In genomic region chr11:67117667-67118058, GRCh38 we compare ENCODE assay signal across 8 cellular contexts. TPM values are rescaled to one million over a fixed set of nuclear protein-coding genes. Genes with fewer than 3 reads are reported as not detected.
DNase-seq lines count a peak whose midpoint lies in the region; ATAC-seq, FAIRE-seq and TF ChIP-seq lines count a peak whose summit lies in the region.

No MANE protein-coding gene starts in this region.

- H3K36me3 ChIP-seq in RWPE2 (ENCODE audit: low read depth) (peaks cover 16% of the 10 kb centered on the region), astrocyte (ENCODE audit: insufficient read depth, low read length) (no peaks in the 10 kb centered on the region)

- H3K9me3 Mint-ChIP-seq in astrocyte (ENCODE audit: unreplicated experiment) = no peaks in the 10 kb centered on the region

- no peak overlapping the region for H3K4me3 ChIP-seq in RWPE2 (ENCODE audit: severe bottlenecking)
- H3K4me3 ChIP-seq in astrocyte (ENCODE audit: insufficient read depth, low read depth, low read length) = no peak overlapping the region

- ATAC-seq in GM18505 (IDR thresholded peaks at IDR 0.05; ENCODE audit: unreplicated experiment) = peak; percentile 3
- ATAC-seq in RWPE2 (ENCODE audit: low read depth) = no peak
- no peak for ATAC-seq in GM18519 (IDR thresholded peaks at IDR 0.05; ENCODE audit: low FRiP score, unreplicated experiment)

- no peaks in the 10 kb centered on the region for H3K36me3 Mint-ChIP-seq in astrocyte (ENCODE audit: low read depth, unreplicated experiment)

- no peak for DNase-seq in RWPE2 (ENCODE audit: low spot score)
- DNase-seq in astrocyte (ENCODE audit: low read depth) = no peak
- peak; percentile 62 for DNase-seq in islet precursor cell
- DNase-seq in stimulated activated CD4-positive, alpha-beta T cell treated with anti-CD3 and anti-CD28 coated beads, Interleukin-15, amount 100 ng/mL, for 24 hours = peak; percentile 60
- DNase-seq in NCI-H2196 treated with DMSO at 0.1 percent for 48 hours (lab: John Stamatoyannopoulos, UW; ENCODE audit: unreplicated experiment) = no peak
- no peak for DNase-seq in kidney glomerular epithelial cell (lab: John Stamatoyannopoulos, UW)

- peak overlapping the region; percentile 80 for H3K4me2 ChIP-seq in astrocyte (ENCODE audit: low read length)

- H3K27me3 ChIP-seq in RWPE2 (ENCODE audit: insufficient read depth, poor library complexity, severe bottlenecking) = no peaks in the 10 kb centered on the region
- H3K27me3 ChIP-seq in astrocyte (ENCODE audit: insufficient read depth, low read length) = no peaks in the 10 kb centered on the region

- no peak for FAIRE-seq in astrocyte (lab: Jason Lieb, UNC)

- H3K9me3 ChIP-seq in RWPE2 (ENCODE audit: severe bottlenecking) = no peaks in the 10 kb centered on the region
- no peaks in the 10 kb centered on the region for H3K9me3 ChIP-seq in astrocyte (ENCODE audit: insufficient read depth, low read depth, low read length)

- H4K20me1 ChIP-seq in astrocyte (ENCODE audit: insufficient read depth, low read length) = peaks cover 29% of the 10 kb centered on the region

- peaks cover 2% of the 10 kb centered on the region for H3K4me1 Mint-ChIP-seq in astrocyte (ENCODE audit: low read depth, unreplicated experiment)

- peak overlapping the region; percentile 87 for H3K27ac Mint-ChIP-seq in astrocyte (ENCODE audit: unreplicated experiment)

- H3K79me2 ChIP-seq in astrocyte (ENCODE audit: insufficient read depth, low read length) = peaks cover 35% of the 10 kb centered on the region

- TF ChIP-seq POLR2A in GM18505 (IDR thresholded peaks at IDR 0.05; ENCODE audit: borderline replicate concordance, extremely low read depth, insufficient read depth, insufficient read length) = no peak

- H3K27ac ChIP-seq in RWPE2 (ENCODE audit: poor library complexity, severe bottlenecking) = peak overlapping the region; percentile 67
- no peak overlapping the region for H3K27ac ChIP-seq in astrocyte (ENCODE audit: low read depth, low read length)

- peak overlapping the region; percentile 33 for H3K9ac ChIP-seq in astrocyte (ENCODE audit: low read length)

- H3K4me1 ChIP-seq in RWPE2 (ENCODE audit: insufficient read depth, poor library complexity, severe bottlenecking) (peaks cover 9% of the 10 kb centered on the region), astrocyte (ENCODE audit: insufficient read depth, low read length) (peaks cover 5% of the 10 kb centered on the region)

- peak overlapping the region; percentile 77 for H3K4me3 Mint-ChIP-seq in astrocyte (ENCODE audit: unreplicated experiment)

- TF ChIP-seq CTCF in RWPE2 (IDR thresholded peaks at IDR 0.05; ENCODE audit: poor library complexity, severe bottlenecking) (no peak), astrocyte (IDR thresholded peaks at IDR 0.05; ENCODE audit: insufficient read depth, low read depth, low read length) (no peak)

- peak overlapping the region; percentile 72 for H2AFZ ChIP-seq in astrocyte (ENCODE audit: low read depth, low read length)

- H3K27me3 Mint-ChIP-seq in astrocyte (ENCODE audit: low read depth, unreplicated experiment) = no peaks in the 10 kb centered on the region

RNA-seq across cellular contexts. Expression of gene KDM2A, which starts 1.4 kb away (rescaled TPM):
- total RNA-seq in astrocyte = 65.2 and 70.4 TPM in 2 replicates

Comparison
In these comparisons a context has a peak if more than half of its experiments do, and no peak if none do; other contexts are left out.
1. DNase-seq: peak in islet precursor cell (single experiment) and stimulated activated CD4-positive, alpha-beta T cell treated with anti-CD3 and anti-CD28 coated beads, Interleukin-15, amount 100 ng/mL, for 24 hours (single experiment); none in RWPE2 (single experiment), astrocyte (single experiment), NCI-H2196 treated with DMSO at 0.1 percent for 48 hours (single experiment) and kidney glomerular epithelial cell (single experiment).